Comparison of ENCODE assay signal across 1 cellular context in genomic region chr7:107815254-107815882, GRCh38.
TF ChIP-seq lines count a peak whose summit lies in the region.

No MANE protein-coding gene starts in this region.

TF ChIP-seq in K562, 482 proteins besides CTCF, POLR2A, EP300 and RAD21 (continued from another document):
- TF ChIP-seq BCL6 (CRISPR knock-in tag; IDR thresholded peaks at IDR 0.05) (no peak), NONO (IDR thresholded peaks at IDR 0.05; ENCODE audit: low read depth in 2 of 2, low read length in 1 of 2) (no peak), DIDO1 (tag; IDR thresholded peaks at IDR 0.05; ENCODE audit: low read depth) (no peak), NFIC (IDR thresholded peaks at IDR 0.05) (peak; percentile 58), CBX1 (IDR thresholded peaks at IDR 0.05; ENCODE audit: low read depth) (no peak)
